In genomic region chr16:4411684-4412083, GRCh38 we compare ENCODE assay signal across 18 cellular contexts. TPM values are rescaled to one million over a fixed set of nuclear protein-coding genes. Genes with fewer than 3 reads are reported as not detected.
DNase-seq lines count a peak whose midpoint lies in the region; ATAC-seq and TF ChIP-seq lines count a peak whose summit lies in the region.
"Had no signal": no experiment of that assay in that cellular context is flagged by ENCODE, and none has a peak within 500 bp of the region (broad histone marks: within the 10 kb centered on the region; RNA-seq: fewer than 3 reads in every experiment).

No MANE protein-coding gene starts in this region.

- peak overlapping the region; percentile 62 for H3K27ac Mint-ChIP-seq in memory B cell
- no peak overlapping the region for H3K27ac Mint-ChIP-seq in stimulated activated memory B cell treated with anti-CD40 and anti-IgM and Interleukin-4, amounts not matched to agents 10 μg/mL and 1 μg/mL and 100 μg/mL, for 72 hours
- H3K27ac Mint-ChIP-seq: activated CD4-positive, alpha-beta T cell treated with anti-CD3 and anti-CD28 coated beads for 36 hours had no signal

- ATAC-seq in IMR-90 (ENCODE audit: low read depth): no peak
- no peak for ATAC-seq in memory B cell (ENCODE audit: low read depth)
- ATAC-seq in stimulated activated memory B cell treated with anti-CD40 and anti-IgM and Interleukin-4, amounts not matched to agents 10 μg/mL and 1 μg/mL and 100 μg/mL, for 72 hours: no peak
- ATAC-seq in HG03460 (IDR thresholded peaks at IDR 0.05; ENCODE audit: unreplicated experiment): no peak
- ATAC-seq: activated CD4-positive, alpha-beta T cell treated with anti-CD3 and anti-CD28 coated beads for 36 hours; activated T-cell treated with anti-CD3 and anti-CD28 coated beads, Interleukin-2, amount 50 U/mL, for 72 hours had no signal

- H3K9me3 ChIP-seq in IMR-90 (ENCODE audit: control insufficient read depth, insufficient read depth, low read length) (no peaks in the 10 kb centered on the region), skeletal muscle satellite cell (replicated peaks; ENCODE audit: low read length) (no peaks in the 10 kb centered on the region)
- H3K9me3 ChIP-seq: neutrophil, vagina had no signal

- no peak overlapping the region for H3K56ac ChIP-seq in IMR-90 (ENCODE audit: extremely low read depth, insufficient read depth, low read length)

- TF ChIP-seq CTCF in IMR-90 (conservative IDR thresholded peaks at IDR 0.05; ENCODE audit: low read depth, low read length): no peak

- H3K27ac ChIP-seq in IMR-90 (ENCODE audit: insufficient read depth, low read length): peak overlapping the region; percentile 49; the same call in 1 of the 2 replicates
- H3K27ac ChIP-seq in cingulate gyrus (ENCODE audit: low read depth, low read length): peak overlapping the region; percentile 97
- H3K27ac ChIP-seq: neutrophil, vagina had no signal

- peaks cover 21% of the 10 kb centered on the region for H3K36me3 Mint-ChIP-seq in memory B cell
- H3K36me3 Mint-ChIP-seq in stimulated activated memory B cell treated with anti-CD40 and anti-IgM and Interleukin-4, amounts not matched to agents 10 μg/mL and 1 μg/mL and 100 μg/mL, for 72 hours: peaks cover 13% of the 10 kb centered on the region

- H3K23ac ChIP-seq in IMR-90 (ENCODE audit: low read depth, low read length): no peak overlapping the region

- TF ChIP-seq POLR2A in IMR-90 (IDR thresholded peaks at IDR 0.05; ENCODE audit: low read depth, low read length): no peak

- intact Hi-C loops in IMR-90 (cut with micrococcal nuclease): loop anchor here (10.0 kb wide), 1 partner anchor 133 kb away; no protein-coding TSS in a partner anchor

- DNase-seq in IMR-90 (peak; percentile 39), memory B cell (ENCODE audit: low spot score in 2 of 2) (no peak), cerebellum (ENCODE audit: low spot score) (no peak), NCI-H1694 treated with DMSO at 0.1 percent for 48 hours (lab: John Stamatoyannopoulos, UW) (no peak)
- DNase-seq: activated CD4-positive, alpha-beta T cell treated with anti-CD3 and anti-CD28 coated beads for 36 hours; activated T-cell treated with anti-CD3 and anti-CD28 coated beads, Interleukin-2, amount 50 U/mL, for 72 hours; AML-193; amniotic stem cell; kidney glomerular epithelial cell; NCI-H226; stimulated activated CD4-positive, alpha-beta T cell treated with anti-CD3 and anti-CD28 coated beads, Interleukin-1b, Interleukin-23, amount 100 ng/mL, for 48 hours; stimulated activated CD8-positive, alpha-beta memory T cell treated with anti-CD3 and anti-CD28 coated beads, Interleukin-4, amount 100 ng/mL, for 48 hours had no signal

- peaks cover 26 to 77% of the 10 kb centered on the region in 2 experiments for H3K79me1 ChIP-seq in IMR-90 (ENCODE audit: low read depth in 1 of 2, low read length in 2 of 2)

- H3K4me3 Mint-ChIP-seq in memory B cell: no peak overlapping the region
- H3K4me3 Mint-ChIP-seq in stimulated activated memory B cell treated with anti-CD40 and anti-IgM and Interleukin-4, amounts not matched to agents 10 μg/mL and 1 μg/mL and 100 μg/mL, for 72 hours: no peak overlapping the region
- H3K4me3 Mint-ChIP-seq: activated CD4-positive, alpha-beta T cell treated with anti-CD3 and anti-CD28 coated beads for 36 hours; activated T-cell treated with anti-CD3 and anti-CD28 coated beads, Interleukin-2, amount 50 U/mL, for 72 hours had no signal

- POLR2A ChIA-PET in IMR-90 (lab: Charles Lee; ENCODE audit: unreplicated experiment): no interaction called here

- 100% methylated on average over 1 of the region's 16 CpGs; no CpG with 5 or more reads in 1 of the 2 experiments for WGBS in IMR-90 (ENCODE audit: extremely low coverage in 2 of 2, insufficient read length in 1 of 2), 2 experiments

- peak overlapping the region; percentile 46 for H2AFZ ChIP-seq in IMR-90 (replicated peaks; ENCODE audit: low read length, poor library complexity)

- peaks cover 24% of the 10 kb centered on the region for H3K4me1 Mint-ChIP-seq in memory B cell
- H3K4me1 Mint-ChIP-seq in stimulated activated memory B cell treated with anti-CD40 and anti-IgM and Interleukin-4, amounts not matched to agents 10 μg/mL and 1 μg/mL and 100 μg/mL, for 72 hours: peaks cover 33% of the 10 kb centered on the region

- H4K8ac ChIP-seq in IMR-90 (ENCODE audit: low read depth in 2 of 2, low read length in 2 of 2): peak overlapping the region in 1 of 2 experiments; percentile 38; a peak in 1 of 4 replicates

- H3K9ac ChIP-seq in IMR-90 (ENCODE audit: low read depth, low read length) (no peak overlapping the region), skeletal muscle satellite cell (ENCODE audit: low read depth, low read length) (peak overlapping the region; percentile 28)

- CTCF ChIA-PET in IMR-90 (lab: Yijun Ruan, JAX): interaction anchor here (1.7 kb wide), 1 partner anchor 9 kb away, joined by 9 read pairs; no protein-coding TSS in a partner anchor

- H3K27me3 Mint-ChIP-seq in memory B cell: no peaks in the 10 kb centered on the region
- no peaks in the 10 kb centered on the region for H3K27me3 Mint-ChIP-seq in stimulated activated memory B cell treated with anti-CD40 and anti-IgM and Interleukin-4, amounts not matched to agents 10 μg/mL and 1 μg/mL and 100 μg/mL, for 72 hours
- H3K27me3 Mint-ChIP-seq: activated CD4-positive, alpha-beta T cell treated with anti-CD3 and anti-CD28 coated beads for 36 hours had no signal

- H4K91ac ChIP-seq in IMR-90 (ENCODE audit: insufficient read depth, low read depth, low read length): no peak overlapping the region

- no peak overlapping the region for H2BK5ac ChIP-seq in IMR-90 (ENCODE audit: low read depth, low read length, poor library complexity, severe bottlenecking)

- BruUV-seq in IMR-90 (replicated peaks; lab: Mats Ljungman, UMichigan): no TSS peak

- peaks cover 11% of the 10 kb centered on the region for H3K36me3 ChIP-seq in IMR-90 (ENCODE audit: control insufficient read depth, insufficient read depth, low read length)
- peaks cover 20% of the 10 kb centered on the region for H3K36me3 ChIP-seq in skeletal muscle satellite cell (ENCODE audit: insufficient read depth, low read length)

- H3K4me2 ChIP-seq in IMR-90 (ENCODE audit: low read depth, low read length) (no peak overlapping the region; the same call in 1 of the 2 replicates), skeletal muscle satellite cell (ENCODE audit: low read length) (no peak overlapping the region)

- H3K18ac ChIP-seq in IMR-90 (ENCODE audit: low read depth, low read length): no peak overlapping the region; the same call in 1 of the 2 replicates

- peaks cover 31% of the 10 kb centered on the region for H3K9me1 ChIP-seq in IMR-90 (ENCODE audit: insufficient read depth, low read length)

- H2AK9ac ChIP-seq in IMR-90 (replicated peaks; ENCODE audit: low read depth, low read length, poor library complexity): peak overlapping the region; percentile 77

- dilution Hi-C loops in IMR-90 (cut with HindIII; ENCODE audit: low sequenced_read_pairs, unreplicated experiment): no loop called here

- H3K4me3 ChIP-seq in IMR-90 (ENCODE audit: insufficient read depth, low read depth, low read length) (no peak overlapping the region), skeletal muscle satellite cell (ENCODE audit: low read length) (no peak overlapping the region)
- H3K4me3 ChIP-seq: vagina had no signal

- peak overlapping the region; percentile 21; the same call in 1 of the 2 replicates for H3K4ac ChIP-seq in IMR-90 (ENCODE audit: low read depth, low read length)

- H2AK5ac ChIP-seq in IMR-90 (ENCODE audit: low read depth, low read length): peak overlapping the region; percentile 70

- H3K27me3 ChIP-seq in IMR-90 (ENCODE audit: control insufficient read depth, insufficient read depth, low read length): no peaks in the 10 kb centered on the region
- no peaks in the 10 kb centered on the region for H3K27me3 ChIP-seq in skeletal muscle satellite cell (ENCODE audit: control insufficient read depth, insufficient read depth, low read length)
- H3K27me3 ChIP-seq: neutrophil, vagina had no signal

- H3K14ac ChIP-seq in IMR-90 (replicated peaks; ENCODE audit: low read depth, low read length): no peak overlapping the region

- no peak overlapping the region; the same call in 1 of the 2 replicates for H4K5ac ChIP-seq in IMR-90 (ENCODE audit: low read depth, low read length)

- no peak overlapping the region for H2BK15ac ChIP-seq in IMR-90 (ENCODE audit: low read depth, low read length)

- peaks cover 36% of the 10 kb centered on the region for H3K4me1 ChIP-seq in IMR-90 (ENCODE audit: control insufficient read depth, insufficient read depth, low read length)
- peaks cover 43% of the 10 kb centered on the region for H3K4me1 ChIP-seq in skeletal muscle satellite cell (ENCODE audit: control insufficient read depth, insufficient read depth, low read length)

- peaks cover 70% of the 10 kb centered on the region for H4K20me1 ChIP-seq in IMR-90 (ENCODE audit: insufficient read depth, low read length)

- peak overlapping the region; percentile 26 for H2BK120ac ChIP-seq in IMR-90 (ENCODE audit: low read depth, low read length)

- TF ChIP-seq RAD21 in IMR-90 (IDR thresholded peaks at IDR 0.05; ENCODE audit: low read length): no peak

- in situ Hi-C loops in IMR-90 (cut with MboI; ENCODE audit: low sequenced_read_pairs): no loop called here

- peak overlapping the region; percentile 12; the same call in 1 of the 2 replicates for H2BK20ac ChIP-seq in IMR-90 (ENCODE audit: low read depth, low read length)

- H3K9me3 Mint-ChIP-seq in memory B cell: no peaks in the 10 kb centered on the region
- no peaks in the 10 kb centered on the region for H3K9me3 Mint-ChIP-seq in stimulated activated memory B cell treated with anti-CD40 and anti-IgM and Interleukin-4, amounts not matched to agents 10 μg/mL and 1 μg/mL and 100 μg/mL, for 72 hours
- H3K9me3 Mint-ChIP-seq: activated T-cell treated with anti-CD3 and anti-CD28 coated beads, Interleukin-2, amount 50 U/mL, for 72 hours had no signal

TF ChIP-seq in IMR-90, 13 proteins besides CTCF, POLR2A, EP300 and RAD21 (continues in another document):
- no peak for TF ChIP-seq RFX5 (IDR thresholded peaks at IDR 0.05; ENCODE audit: low read depth, low read length)

RNA-seq across cellular contexts. Expression of gene CORO7, which starts 4.7 kb away (rescaled TPM):
- total RNA-seq in IMR-90 (2012; rRNA removed): 6.3 and 7.8 TPM in 2 replicates
- 23.6 and 26.7 TPM in 2 replicates for polyA plus RNA-seq in IMR-90 (2012; rRNA removed)
- 4.2 and 9.3 TPM in 2 replicates for polyA plus RNA-seq in IMR-90 (2012; cell fraction: cytosol; rRNA removed)
- 135 and 301 TPM in 2 replicates for polyA plus RNA-seq in IMR-90 (2012; cell fraction: nucleus; rRNA removed; ENCODE audit: low replicate concordance)
- 11.9 and 16.6 TPM in 2 replicates for total RNA-seq in skeletal muscle satellite cell (2012; rRNA removed)
- 27.4 TPM for total RNA-seq in cerebellum

RNA-seq across cellular contexts. Expression of gene DNAJA3, which starts 14.0 kb away (rescaled TPM):
- total RNA-seq in IMR-90 (2012; rRNA removed): 36.9 and 38.0 TPM in 2 replicates
- 40.2 TPM in 2 replicates for polyA plus RNA-seq in IMR-90 (2012; rRNA removed)
- polyA plus RNA-seq in IMR-90 (2012; cell fraction: cytosol; rRNA removed): 28.2 and 36.0 TPM in 2 replicates
- polyA plus RNA-seq in IMR-90 (2012; cell fraction: nucleus; rRNA removed; ENCODE audit: low replicate concordance): 75.3 and 86.2 TPM in 2 replicates
- 54.2 and 63.1 TPM in 2 replicates for total RNA-seq in skeletal muscle satellite cell (2012; rRNA removed)
- 35.2 TPM for total RNA-seq in cerebellum

RNA-seq across cellular contexts. Expression of gene VASN, which starts 40.0 kb away (rescaled TPM):
- total RNA-seq in IMR-90 (2012; rRNA removed): 9.3 and 10.3 TPM in 2 replicates
- 83.8 and 87.2 TPM in 2 replicates for polyA plus RNA-seq in IMR-90 (2012; rRNA removed)
- polyA plus RNA-seq in IMR-90 (2012; cell fraction: cytosol; rRNA removed): 83.6 and 183 TPM in 2 replicates
- polyA plus RNA-seq in IMR-90 (2012; cell fraction: nucleus; rRNA removed; ENCODE audit: low replicate concordance): 42.8 and 134 TPM in 2 replicates
- 137 and 165 TPM in 2 replicates for total RNA-seq in skeletal muscle satellite cell (2012; rRNA removed)
- 2.4 TPM for total RNA-seq in cerebellum
- total RNA-seq: activated CD4-positive, alpha-beta T cell treated with anti-CD3 and anti-CD28 coated beads for 36 hours; activated T-cell treated with anti-CD3 and anti-CD28 coated beads, Interleukin-2, amount 50 U/mL, for 72 hours had no signal
